In genomic region chr10:124645496-124646095, GRCh38 we compare ENCODE assay signal across 10 cellular contexts.
DNase-seq lines count a peak whose midpoint lies in the region; ATAC-seq and TF ChIP-seq lines count a peak whose summit lies in the region.
"Had no signal": no experiment of that assay in that cellular context is flagged by ENCODE, and none has a peak within 500 bp of the region (broad histone marks: within the 10 kb centered on the region; RNA-seq: fewer than 3 reads in every experiment).

No MANE protein-coding gene starts in this region.

- H3K36me3 ChIP-seq in left ventricle myocardium inferior (no peaks in the 10 kb centered on the region), gastrocnemius medialis (no peaks in the 10 kb centered on the region)

- TF ChIP-seq CTCF in CD14-positive monocyte (IDR thresholded peaks at IDR 0.05) (no peak), left ventricle myocardium inferior (IDR thresholded peaks at IDR 0.05; ENCODE audit: borderline replicate concordance) (no peak), gastrocnemius medialis (IDR thresholded peaks at IDR 0.05 in 4 of 5, conservative IDR thresholded peaks at IDR 0.05 in 1 of 5) (no peak)

- no peak for DNase-seq in CD14-positive monocyte (ENCODE audit: low spot score)
- no peak for DNase-seq in T-cell
- no peak for DNase-seq in left ventricle myocardium inferior
- DNase-seq in gastrocnemius medialis, result no peak
- DNase-seq in HUDEP-2 (lab: John Stamatoyannopoulos, UW; ENCODE audit: unreplicated experiment in 76 of 76), result no peak
- no peak for DNase-seq in activated CD4-positive, alpha-beta T cell treated with anti-CD3 and anti-CD28 coated beads, Interleukin-2, amount 50 U/mL, for 1 hour
- DNase-seq: effector CD8-positive, alpha-beta T cell had no signal

- H3K36me3 Mint-ChIP-seq in CD14-positive monocyte, result peaks cover 22 to 43% of the 10 kb centered on the region in 2 donors
- peaks cover 11% of the 10 kb centered on the region for H3K36me3 Mint-ChIP-seq in T-cell

- no peaks in the 10 kb centered on the region for H3K9me3 ChIP-seq in left ventricle myocardium inferior (replicated peaks)
- H3K9me3 ChIP-seq in gastrocnemius medialis, result no peaks in the 10 kb centered on the region

- no peak overlapping the region for H3K4me3 ChIP-seq in left ventricle myocardium inferior
- H3K4me3 ChIP-seq in gastrocnemius medialis, result no peak overlapping the region

- POLR2A ChIA-PET in T-cell (lab: Charles Lee), result no interaction called here

- H3K27me3 Mint-ChIP-seq in CD14-positive monocyte (ENCODE audit: low read depth in 3 of 3) (peaks cover 0 to under 1% (median 0%) of the 10 kb centered on the region in 3 donors), T-cell (no peaks in the 10 kb centered on the region)

- H3K27ac Mint-ChIP-seq in CD14-positive monocyte, result peak overlapping the region; percentile 95 to 98 (median 96)
- H3K27ac Mint-ChIP-seq in T-cell, result peak overlapping the region; percentile 98 to 99
- H3K27ac Mint-ChIP-seq: T-helper 2 cell treated with Interferon-gamma antibody and Interleukin-4, amounts not matched to agents 5 μg/mL and 100 μg/mL, for 36 hours had no signal

- peaks cover 95% of the 10 kb centered on the region for H3K4me1 Mint-ChIP-seq in CD14-positive monocyte
- peaks cover 83 to 99% (median 92%) of the 10 kb centered on the region in 3 donors for H3K4me1 Mint-ChIP-seq in T-cell

- in situ Hi-C loops in gastrocnemius medialis (cut with MboI; ENCODE audit: low sequenced_read_pairs in 4 of 4), result loop anchor here in 2 of 4 donors (25.0 kb wide), 1 partner anchor 92 kb away; the partner anchor contains the start of gene FAM53B (in 2 of the 2)

- H3K4me1 ChIP-seq in left ventricle myocardium inferior, result peaks cover 100% of the 10 kb centered on the region
- H3K4me1 ChIP-seq in gastrocnemius medialis, result peaks cover 88 to 90% of the 10 kb centered on the region in 2 donors

- intact Hi-C loops in CD14-positive monocyte (cut with micrococcal nuclease), result loop anchor here in 1 of 2 donors (2.0 to 10.0 kb wide), 3 partner anchors 42 to 269 kb away; no protein-coding TSS in a partner anchor
- intact Hi-C loops in left ventricle myocardium inferior (cut with micrococcal nuclease), result no loop called here
- intact Hi-C loops in gastrocnemius medialis (cut with DNase I; ENCODE audit: low total_unique reads), result loop anchor here (5.0 to 10.0 kb wide), 2 partner anchors 97 to 269 kb away; partner anchors contain the start of gene FAM53B

- CTCF ChIA-PET in T-cell (lab: Charles Lee), result no interaction called here

- TF ChIP-seq POLR2A in gastrocnemius medialis (IDR thresholded peaks at IDR 0.05), result no peak

- no peaks in the 10 kb centered on the region for H3K27me3 ChIP-seq in left ventricle myocardium inferior (ENCODE audit: low read depth)
- no peaks in the 10 kb centered on the region for H3K27me3 ChIP-seq in gastrocnemius medialis

- H3K4me3 Mint-ChIP-seq in CD14-positive monocyte (no peak overlapping the region), T-cell (peak overlapping the region in 1 of 3 donors; percentile 79)
- H3K4me3 Mint-ChIP-seq: T-helper 2 cell treated with Interferon-gamma antibody and Interleukin-4, amounts not matched to agents 5 μg/mL and 100 μg/mL, for 36 hours had no signal

- H3K27ac ChIP-seq in left ventricle myocardium inferior (replicated peaks) (peak overlapping the region; percentile 86), gastrocnemius medialis (peak overlapping the region; percentile 76 to 85 (median 82))

- ATAC-seq in T-cell (replicated peaks in 1 of 4), result no peak
- no peak for ATAC-seq in gastrocnemius medialis
- ATAC-seq in GM21786 (IDR thresholded peaks at IDR 0.05; ENCODE audit: unreplicated experiment), result no peak
- ATAC-seq in HG02938 (IDR thresholded peaks at IDR 0.05; ENCODE audit: unreplicated experiment), result no peak

- peaks cover 0 to 3% (median 0%) of the 10 kb centered on the region in 7 donors for H3K9me3 Mint-ChIP-seq in CD14-positive monocyte
- H3K9me3 Mint-ChIP-seq in T-cell, result no peaks in the 10 kb centered on the region
- H3K9me3 Mint-ChIP-seq: T-helper 2 cell treated with Interferon-gamma antibody and Interleukin-4, amounts not matched to agents 5 μg/mL and 100 μg/mL, for 36 hours had no signal
